ENCODE assay signal across 14 cellular contexts in the genomic region with DNA sequence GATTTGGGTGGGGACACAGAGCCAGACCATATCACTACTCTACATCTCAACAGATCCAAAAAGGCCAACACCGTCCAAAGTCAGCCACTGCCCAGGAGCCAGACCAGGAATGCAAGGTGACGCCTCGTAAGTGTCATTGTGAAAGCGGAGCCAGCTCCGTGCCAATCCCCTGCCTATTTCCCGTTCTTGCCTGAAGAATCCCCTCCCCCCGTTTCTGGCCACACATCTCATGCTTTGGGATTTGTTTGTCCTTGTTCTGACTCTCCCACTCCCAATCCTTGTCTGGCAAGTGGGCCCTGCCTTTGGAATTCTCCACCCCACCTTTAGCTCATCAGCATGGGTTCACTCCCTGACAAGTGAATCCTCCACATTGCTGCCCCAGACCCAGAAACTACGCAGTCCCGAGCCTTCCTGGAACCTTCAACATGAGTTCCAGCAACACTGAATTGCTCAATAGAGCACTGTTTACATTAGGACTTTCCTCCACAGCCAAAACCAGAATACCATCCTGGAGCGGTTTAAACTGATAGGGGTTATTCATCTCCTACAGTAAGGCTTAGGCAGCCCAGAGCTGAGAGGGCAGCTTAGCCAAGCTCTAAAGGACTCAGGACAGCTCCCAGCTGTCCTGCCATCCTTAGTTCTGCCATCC. TPM values are rescaled to one million over a fixed set of nuclear protein-coding genes. Genes with fewer than 3 reads are reported as not detected.
A peak's percentile ranks its signal among the peaks of the same experiment; 100 is the strongest.
DNase-seq lines count a peak whose midpoint lies in the region; ATAC-seq lines count a peak whose summit lies in the region.
"Had no signal": no experiment of that assay in that cellular context is flagged by ENCODE, and none has a peak within 500 bp of the region (broad histone marks: within the 10 kb centered on the region; RNA-seq: fewer than 3 reads in every experiment).

No MANE protein-coding gene starts in this region.

- H3K4me3 ChIP-seq in HAP-1 = no peak overlapping the region

- peaks cover 1% of the 10 kb centered on the region for H3K4me1 Mint-ChIP-seq in activated T-cell treated with anti-CD3 and anti-CD28 coated beads, Interleukin-2, amount 50 U/mL, for 4 hours (ENCODE audit: low read depth)
- H3K4me1 Mint-ChIP-seq: stimulated activated effector memory CD8-positive, alpha-beta T cell treated with anti-CD3 and anti-CD28 coated beads, Interleukin-12 subunit alpha, Interleukin-12 subunit beta, amount 100 ng/mL, for 72 hours had no signal

- no peaks in the 10 kb centered on the region; the same call in 1 of the 2 replicates for H3K4me1 ChIP-seq in HAP-1

- no peak for ATAC-seq in activated T-cell treated with anti-CD3 and anti-CD28 coated beads, Interleukin-2, amount 50 U/mL, for 4 hours
- ATAC-seq in HG03457 (IDR thresholded peaks at IDR 0.05; ENCODE audit: unreplicated experiment) = no peak
- ATAC-seq: stimulated activated effector memory CD8-positive, alpha-beta T cell treated with anti-CD3 and anti-CD28 coated beads, Interleukin-12 subunit alpha, Interleukin-12 subunit beta, amount 100 ng/mL, for 72 hours; T-cell had no signal

- DNase-seq in AG20443 (ENCODE audit: low spot score) (peak; percentile 30), HuH-7.5 (ENCODE audit: low spot score) (peak; percentile 32), NCI-H82 treated with DMSO at 0.1 percent for 48 hours (lab: John Stamatoyannopoulos, UW; ENCODE audit: unreplicated experiment) (peak; percentile 98), iris pigment epithelial cell (ENCODE audit: low read depth) (peak; percentile 85), HAP-1 (ENCODE audit: low spot score in 2 of 2) (no peak)
- no peak for DNase-seq in activated T-cell treated with anti-CD3 and anti-CD28 coated beads, Interleukin-2, amount 50 U/mL, for 4 hours
- DNase-seq in stimulated activated CD4-positive, alpha-beta T cell treated with anti-CD3 and anti-CD28 coated beads, Interleukin-4, amount 100 ng/mL, for 24 hours = no peak
- DNase-seq: activated CD4-positive, alpha-beta T cell treated with anti-CD3 and anti-CD28 coated beads, Interleukin-2, amount 10 ng/mL, durations not matched to agents 24 days and 14 days; activated naive CD4-positive, alpha-beta T cell treated with anti-CD3 and anti-CD28 coated beads, Interleukin-2, amount 10 ng/mL, durations not matched to agents 7 days and 5 days; central memory CD4-positive, alpha-beta T cell; GDM1; T-cell had no signal

- H3K27me3 ChIP-seq in HAP-1 (ENCODE audit: low read depth) = no peaks in the 10 kb centered on the region

- no peaks in the 10 kb centered on the region for H3K36me3 ChIP-seq in HAP-1 (replicated peaks)

- H3K36me3 Mint-ChIP-seq in activated T-cell treated with anti-CD3 and anti-CD28 coated beads, Interleukin-2, amount 50 U/mL, for 4 hours (ENCODE audit: insufficient read depth) = no peaks in the 10 kb centered on the region
- H3K36me3 Mint-ChIP-seq: activated naive CD4-positive, alpha-beta T cell treated with anti-CD3 and anti-CD28 coated beads, Interleukin-2, amount 10 ng/mL, durations not matched to agents 7 days and 5 days; stimulated activated effector memory CD8-positive, alpha-beta T cell treated with anti-CD3 and anti-CD28 coated beads, Interleukin-12 subunit alpha, Interleukin-12 subunit beta, amount 100 ng/mL, for 72 hours; T-cell had no signal

- H3K9me3 ChIP-seq in HAP-1 = no peaks in the 10 kb centered on the region

- in situ Hi-C loops in HAP-1 (cut with MboI; ENCODE audit: low sequenced_read_pairs) = no loop called here

- no peak overlapping the region for H3K4me3 Mint-ChIP-seq in activated T-cell treated with anti-CD3 and anti-CD28 coated beads, Interleukin-2, amount 50 U/mL, for 4 hours
- H3K4me3 Mint-ChIP-seq: activated CD4-positive, alpha-beta T cell treated with anti-CD3 and anti-CD28 coated beads, Interleukin-2, amount 10 ng/mL, durations not matched to agents 24 days and 14 days; activated naive CD4-positive, alpha-beta T cell treated with anti-CD3 and anti-CD28 coated beads, Interleukin-2, amount 10 ng/mL, durations not matched to agents 7 days and 5 days; stimulated activated effector memory CD8-positive, alpha-beta T cell treated with anti-CD3 and anti-CD28 coated beads, Interleukin-12 subunit alpha, Interleukin-12 subunit beta, amount 100 ng/mL, for 72 hours; T-cell had no signal

- no peaks in the 10 kb centered on the region for H3K9me3 Mint-ChIP-seq in activated T-cell treated with anti-CD3 and anti-CD28 coated beads, Interleukin-2, amount 50 U/mL, for 4 hours
- H3K9me3 Mint-ChIP-seq: activated CD4-positive, alpha-beta T cell treated with anti-CD3 and anti-CD28 coated beads, Interleukin-2, amount 10 ng/mL, durations not matched to agents 24 days and 14 days; activated naive CD4-positive, alpha-beta T cell treated with anti-CD3 and anti-CD28 coated beads, Interleukin-2, amount 10 ng/mL, durations not matched to agents 7 days and 5 days; stimulated activated effector memory CD8-positive, alpha-beta T cell treated with anti-CD3 and anti-CD28 coated beads, Interleukin-12 subunit alpha, Interleukin-12 subunit beta, amount 100 ng/mL, for 72 hours; T-cell had no signal

- no peaks in the 10 kb centered on the region for H3K27me3 Mint-ChIP-seq in activated T-cell treated with anti-CD3 and anti-CD28 coated beads, Interleukin-2, amount 50 U/mL, for 4 hours (ENCODE audit: low read depth)
- H3K27me3 Mint-ChIP-seq: T-cell had no signal

RNA-seq across cellular contexts. Expression of gene SLC35C1, which starts 6.0 kb away (rescaled TPM):
- total RNA-seq in activated T-cell treated with anti-CD3 and anti-CD28 coated beads, Interleukin-2, amount 50 U/mL, for 4 hours = 10 to 100 TPM; 14.7 to 17.5 (median 15.8) TPM

RNA-seq across cellular contexts. Expression of gene CRY2, which starts 48.4 kb away (rescaled TPM):
- total RNA-seq in activated T-cell treated with anti-CD3 and anti-CD28 coated beads, Interleukin-2, amount 50 U/mL, for 4 hours = 10 to 100 TPM; 19.7 to 21.9 (median 19.9) TPM

Comparison
In these comparisons a context has a peak if more than half of its experiments do, and no peak if none do; other contexts are left out.
1. DNase-seq: peak in AG20443 (single experiment), HuH-7.5 (single experiment), NCI-H82 treated with DMSO at 0.1 percent for 48 hours (single experiment) and iris pigment epithelial cell (single experiment); none in activated T-cell treated with anti-CD3 and anti-CD28 coated beads, Interleukin-2, amount 50 U/mL, for 4 hours (single experiment), stimulated activated CD4-positive, alpha-beta T cell treated with anti-CD3 and anti-CD28 coated beads, Interleukin-4, amount 100 ng/mL, for 24 hours (single experiment) and HAP-1 (0 of 2).